10 cellular contexts compared by ENCODE assay signal in the genomic region with DNA sequence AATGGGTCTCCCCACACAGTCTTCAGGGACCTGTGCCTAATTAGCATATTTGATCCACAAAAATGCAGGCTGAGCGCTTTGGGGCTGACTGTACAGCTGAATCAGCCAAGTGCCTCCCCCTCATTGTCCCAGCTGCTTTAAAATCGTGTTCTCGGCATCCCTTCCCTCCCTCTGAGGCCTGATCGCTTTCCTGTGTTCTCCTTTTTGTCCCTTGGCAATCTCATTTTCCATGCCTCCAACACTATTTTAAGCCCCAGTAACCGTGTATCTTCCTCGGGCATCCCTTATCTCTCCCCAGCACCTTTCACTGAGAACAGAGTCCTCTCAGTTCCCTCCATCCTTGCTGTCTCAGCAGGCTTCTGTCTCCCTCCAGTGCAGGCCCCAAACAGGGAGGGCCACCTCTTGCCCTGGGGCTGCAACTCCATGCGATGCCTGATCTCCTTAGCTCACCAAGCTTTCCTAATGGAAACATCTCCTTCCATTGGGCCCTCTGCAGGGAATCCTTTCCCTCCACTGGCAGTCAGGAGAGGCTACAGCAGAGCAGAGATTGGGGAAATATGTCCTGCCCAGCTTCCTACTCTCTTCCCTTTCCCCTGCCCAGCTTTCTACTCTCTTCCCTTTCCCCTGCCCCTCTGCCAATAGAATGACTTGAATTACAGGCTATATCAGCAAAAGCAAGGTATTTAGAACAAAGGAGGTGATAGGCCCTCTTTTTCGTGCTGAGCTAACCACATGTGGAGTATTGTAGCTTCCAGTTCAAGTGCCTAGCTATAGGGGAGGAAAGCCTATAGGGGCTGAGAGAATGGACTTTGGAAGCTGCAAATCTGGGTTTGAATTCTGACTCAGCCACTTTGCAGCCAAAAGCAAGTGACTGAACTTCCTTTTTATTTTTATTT. TPM values are rescaled to one million over a fixed set of nuclear protein-coding genes. Genes with fewer than 3 reads are reported as not detected.
DNase-seq lines count a peak whose midpoint lies in the region; ATAC-seq, FAIRE-seq and TF ChIP-seq lines count a peak whose summit lies in the region.
"Had no signal": no experiment of that assay in that cellular context is flagged by ENCODE, and none has a peak within 500 bp of the region (broad histone marks: within the 10 kb centered on the region; RNA-seq: fewer than 3 reads in every experiment).

No MANE protein-coding gene starts in this region.

- DNase-seq in H54 (ENCODE audit: insufficient read length, low spot score) (peak; percentile 61), left ventricle myocardium inferior (no peak), sigmoid colon (no peak)
- DNase-seq in activated CD4-positive, alpha-beta T cell treated with anti-CD3 and anti-CD28 coated beads, Interleukin-2, amount 10 ng/mL, durations not matched to agents 7 days and 5 days = no peak
- no peak for DNase-seq in activated CD4-positive, alpha-beta T cell treated with anti-CD3 and anti-CD28 coated beads, Interleukin-2, amount 10 ng/mL, durations not matched to agents 24 days and 14 days
- DNase-seq: activated effector memory CD4-positive, alpha-beta T cell treated with Interleukin-2 at 50 U/mL for 16 hours; NCI-H1092 had no signal

- H3K4me1 ChIP-seq in left ventricle myocardium inferior (peaks cover 50% of the 10 kb centered on the region), sigmoid colon (peaks cover 0 to 39% (median 24%) of the 10 kb centered on the region in 4 donors)

- no peaks in the 10 kb centered on the region for H3K36me3 Mint-ChIP-seq in activated CD4-positive, alpha-beta T cell treated with anti-CD3 and anti-CD28 coated beads, Interleukin-2, amount 10 ng/mL, durations not matched to agents 7 days and 5 days (ENCODE audit: low read depth)
- H3K36me3 Mint-ChIP-seq in activated CD4-positive, alpha-beta T cell treated with anti-CD3 and anti-CD28 coated beads, Interleukin-2, amount 10 ng/mL, durations not matched to agents 24 days and 14 days (ENCODE audit: low read depth) = no peaks in the 10 kb centered on the region

- H3K27ac Mint-ChIP-seq in activated CD4-positive, alpha-beta T cell treated with anti-CD3 and anti-CD28 coated beads, Interleukin-2, amount 10 ng/mL, durations not matched to agents 7 days and 5 days = no peak overlapping the region
- no peak overlapping the region for H3K27ac Mint-ChIP-seq in activated CD4-positive, alpha-beta T cell treated with anti-CD3 and anti-CD28 coated beads, Interleukin-2, amount 10 ng/mL, durations not matched to agents 24 days and 14 days

- H3K27me3 ChIP-seq in left ventricle myocardium inferior (ENCODE audit: low read depth) (no peaks in the 10 kb centered on the region), sigmoid colon (no peaks in the 10 kb centered on the region)

- TF ChIP-seq CTCF in left ventricle myocardium inferior (IDR thresholded peaks at IDR 0.05; ENCODE audit: borderline replicate concordance) = no peak
- TF ChIP-seq CTCF in sigmoid colon (IDR thresholded peaks at IDR 0.05) = no peak

- no peaks in the 10 kb centered on the region for H3K4me1 Mint-ChIP-seq in activated CD4-positive, alpha-beta T cell treated with anti-CD3 and anti-CD28 coated beads, Interleukin-2, amount 10 ng/mL, durations not matched to agents 7 days and 5 days
- no peaks in the 10 kb centered on the region for H3K4me1 Mint-ChIP-seq in activated CD4-positive, alpha-beta T cell treated with anti-CD3 and anti-CD28 coated beads, Interleukin-2, amount 10 ng/mL, durations not matched to agents 24 days and 14 days

- H3K9me3 ChIP-seq in left ventricle myocardium inferior (replicated peaks) = no peaks in the 10 kb centered on the region
- H3K9me3 ChIP-seq in sigmoid colon = no peaks in the 10 kb centered on the region

- no peaks in the 10 kb centered on the region for H3K36me3 ChIP-seq in left ventricle myocardium inferior
- no peaks in the 10 kb centered on the region for H3K36me3 ChIP-seq in sigmoid colon

- intact Hi-C loops in left ventricle myocardium inferior (cut with micrococcal nuclease) (no loop called here), sigmoid colon (cut with DNase I) (no loop called here)
- intact Hi-C loops in activated CD4-positive, alpha-beta T cell treated with anti-CD3 and anti-CD28 coated beads, Interleukin-2, amount 10 ng/mL, durations not matched to agents 24 days and 14 days (cut with micrococcal nuclease) = no loop called here

- POLR2A ChIA-PET in activated CD4-positive, alpha-beta T cell treated with anti-CD3 and anti-CD28 coated beads, Interleukin-2, amount 10 ng/mL, durations not matched to agents 7 days and 5 days (lab: Charles Lee) = interaction anchor here (0.6 kb wide), 1 partner anchor 158 kb away, joined by 3 read pairs; no protein-coding TSS in a partner anchor

- H3K9me3 Mint-ChIP-seq in activated CD4-positive, alpha-beta T cell treated with anti-CD3 and anti-CD28 coated beads, Interleukin-2, amount 10 ng/mL, durations not matched to agents 7 days and 5 days = no peaks in the 10 kb centered on the region
- H3K9me3 Mint-ChIP-seq in activated CD4-positive, alpha-beta T cell treated with anti-CD3 and anti-CD28 coated beads, Interleukin-2, amount 10 ng/mL, durations not matched to agents 24 days and 14 days = no peaks in the 10 kb centered on the region

- TF ChIP-seq POLR2A in H54 (IDR thresholded peaks at IDR 0.05; ENCODE audit: low read depth, low read length) (no peak), sigmoid colon (IDR thresholded peaks at IDR 0.05) (no peak)

- FAIRE-seq in H54 (lab: Jason Lieb, UNC) = peak; percentile 57

- CTCF ChIA-PET in activated CD4-positive, alpha-beta T cell treated with anti-CD3 and anti-CD28 coated beads, Interleukin-2, amount 10 ng/mL, durations not matched to agents 7 days and 5 days (lab: Charles Lee) = interaction anchor here (0.5 to 1.7 kb wide), 2 partner anchors 15 to 30 kb away, joined by 3 to 4 read pairs; no protein-coding TSS in a partner anchor

- 68 to 81% methylated on average over 8 of the region's 8 CpGs for WGBS in sigmoid colon, 2 donors

- H3K27ac ChIP-seq in angular gyrus (ENCODE audit: low read depth, low read length) (peak overlapping the region; percentile 86), left ventricle myocardium inferior (replicated peaks) (peak overlapping the region; percentile 88), sigmoid colon (peak overlapping the region; percentile 17 to 48 (median 35))

- H3K4me3 Mint-ChIP-seq in activated CD4-positive, alpha-beta T cell treated with anti-CD3 and anti-CD28 coated beads, Interleukin-2, amount 10 ng/mL, durations not matched to agents 7 days and 5 days = no peak overlapping the region
- no peak overlapping the region for H3K4me3 Mint-ChIP-seq in activated CD4-positive, alpha-beta T cell treated with anti-CD3 and anti-CD28 coated beads, Interleukin-2, amount 10 ng/mL, durations not matched to agents 24 days and 14 days

- no peak for TF ChIP-seq EP300 in sigmoid colon (IDR thresholded peaks at IDR 0.05)

- H3K27me3 Mint-ChIP-seq in activated CD4-positive, alpha-beta T cell treated with anti-CD3 and anti-CD28 coated beads, Interleukin-2, amount 10 ng/mL, durations not matched to agents 7 days and 5 days = no peaks in the 10 kb centered on the region
- peaks cover 4% of the 10 kb centered on the region for H3K27me3 Mint-ChIP-seq in activated CD4-positive, alpha-beta T cell treated with anti-CD3 and anti-CD28 coated beads, Interleukin-2, amount 10 ng/mL, durations not matched to agents 24 days and 14 days

- H3K4me3 ChIP-seq in left ventricle myocardium inferior (no peak overlapping the region), sigmoid colon (no peak overlapping the region)

- ATAC-seq in HG02623 (IDR thresholded peaks at IDR 0.05; ENCODE audit: unreplicated experiment) (no peak), HG03439 (IDR thresholded peaks at IDR 0.05; ENCODE audit: unreplicated experiment) (no peak)

RNA-seq across cellular contexts. Expression of gene UQCR10, which starts 13.9 kb away (rescaled TPM):
- total RNA-seq in left ventricle myocardium inferior (403 TPM), sigmoid colon (10 to 100 TPM; 37.9 to 84.5 (median 60.0) TPM)
- polyA plus RNA-seq in sigmoid colon = 100 to 1,000 TPM; 241 to 555 (median 462) TPM
- total RNA-seq in activated CD4-positive, alpha-beta T cell treated with anti-CD3 and anti-CD28 coated beads, Interleukin-2, amount 10 ng/mL, durations not matched to agents 7 days and 5 days = 10 to 100 TPM; 88.2 to 96.3 TPM
- total RNA-seq in activated CD4-positive, alpha-beta T cell treated with anti-CD3 and anti-CD28 coated beads, Interleukin-2, amount 10 ng/mL, durations not matched to agents 24 days and 14 days = 90.1 and 96.2 TPM in 2 replicates

RNA-seq across cellular contexts. Expression of gene ZMAT5, which starts 14.2 kb away (rescaled TPM):
- total RNA-seq in left ventricle myocardium inferior (20.6 TPM), sigmoid colon (10 to 100 TPM; 24.6 to 33.7 (median 30.4) TPM)
- 10 to 100 TPM; 13.2 to 16.1 (median 15.5) TPM for polyA plus RNA-seq in sigmoid colon
- 10 to 100 TPM; 19.3 to 21.0 TPM for total RNA-seq in activated CD4-positive, alpha-beta T cell treated with anti-CD3 and anti-CD28 coated beads, Interleukin-2, amount 10 ng/mL, durations not matched to agents 7 days and 5 days
- 24.9 and 26.1 TPM in 2 replicates for total RNA-seq in activated CD4-positive, alpha-beta T cell treated with anti-CD3 and anti-CD28 coated beads, Interleukin-2, amount 10 ng/mL, durations not matched to agents 24 days and 14 days

RNA-seq across cellular contexts. Expression of gene ASCC2, which starts 57.0 kb away (rescaled TPM):
- 34.7 TPM for total RNA-seq in left ventricle myocardium inferior
- total RNA-seq in sigmoid colon = 10 to 100 TPM; 15.0 to 37.7 (median 20.5) TPM
- polyA plus RNA-seq in sigmoid colon = 10 to 100 TPM; 47.4 to 51.0 (median 48.0) TPM
- 10 to 100 TPM; 92.4 to 96.4 TPM for total RNA-seq in activated CD4-positive, alpha-beta T cell treated with anti-CD3 and anti-CD28 coated beads, Interleukin-2, amount 10 ng/mL, durations not matched to agents 7 days and 5 days
- 78.5 and 81.3 TPM in 2 replicates for total RNA-seq in activated CD4-positive, alpha-beta T cell treated with anti-CD3 and anti-CD28 coated beads, Interleukin-2, amount 10 ng/mL, durations not matched to agents 24 days and 14 days

Comparison
In these comparisons a context has a peak if more than half of its experiments do, and no peak if none do; other contexts are left out.
1. H3K27ac ChIP-seq: peak in every context shown above with its lines; median percentile 88 in left ventricle myocardium inferior; 86 in angular gyrus; 35 in sigmoid colon.